In the genomic region with DNA sequence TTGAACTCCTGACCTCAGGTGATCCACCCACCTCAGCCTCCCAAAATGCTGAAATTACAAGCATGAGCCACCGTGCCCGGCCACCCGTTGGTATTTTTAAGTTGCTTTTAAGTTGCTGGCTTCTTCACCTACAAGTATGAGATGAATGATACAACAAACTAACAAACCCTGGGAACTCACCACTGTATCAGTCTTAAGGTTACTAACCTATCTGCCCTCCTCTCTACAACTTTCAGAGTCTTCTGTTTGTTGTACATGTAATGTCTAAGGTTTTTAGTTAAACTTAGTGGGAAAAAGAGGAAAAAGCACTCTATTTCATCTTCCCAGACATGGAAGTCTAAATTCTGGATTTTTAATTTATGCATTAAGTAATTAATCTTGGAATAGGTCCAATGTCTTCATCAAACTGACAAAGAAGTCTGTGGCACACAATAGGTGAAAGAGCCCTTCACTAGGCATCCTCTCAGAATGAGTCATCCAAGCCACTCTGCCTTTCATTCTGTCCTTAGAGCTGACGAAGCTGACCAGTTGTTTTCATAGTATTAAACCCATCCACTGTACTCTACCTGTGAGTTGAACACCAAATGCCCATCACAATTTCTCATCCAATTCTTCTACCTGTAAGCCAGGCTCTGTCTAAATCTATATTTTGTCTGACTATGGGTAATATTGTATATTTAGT, we compare ENCODE assay signal across 13 cellular contexts.
DNase-seq lines count a peak whose midpoint lies in the region; ATAC-seq and TF ChIP-seq lines count a peak whose summit lies in the region.
"Had no signal": no experiment of that assay in that cellular context is flagged by ENCODE, and none has a peak within 500 bp of the region (broad histone marks: within the 10 kb centered on the region; RNA-seq: fewer than 3 reads in every experiment).

No MANE protein-coding gene starts in this region.

- BruUV-seq in PC-9 (replicated peaks; lab: Mats Ljungman, UMichigan) = no TSS peak

- TF ChIP-seq CTCF in KMS-11 (conservative IDR thresholded peaks at IDR 0.05; ENCODE audit: low read depth, low read length) (no peak), PC-9 (conservative IDR thresholded peaks at IDR 0.05) (no peak), body of pancreas (IDR thresholded peaks at IDR 0.05) (no peak)

- ATAC-seq in GM21786 (IDR thresholded peaks at IDR 0.05; ENCODE audit: unreplicated experiment) (peak; percentile 89), body of pancreas (no peak)

- H3F3A ChIP-seq in PC-9 (ENCODE audit: insufficient read depth, low read depth) = no peaks in the 10 kb centered on the region

- H3K79me2 ChIP-seq in KMS-11 (ENCODE audit: insufficient read depth, low read depth) (no peaks in the 10 kb centered on the region), PC-9 (ENCODE audit: low read depth) (no peaks in the 10 kb centered on the region)

- no peak overlapping the region for H3K4me3 ChIP-seq in KMS-11 (IDR thresholded peaks at IDR 0.05; ENCODE audit: insufficient read depth, low read depth, low read length)
- no peak overlapping the region for H3K4me3 ChIP-seq in PC-9
- no peak overlapping the region for H3K4me3 ChIP-seq in body of pancreas
- H3K4me3 ChIP-seq: prostate gland had no signal

- DNase-seq in NCI-H2196 (lab: John Stamatoyannopoulos, UW; ENCODE audit: unreplicated experiment) (peak; percentile 52), NCI-H2196 treated with DMSO at 0.1 percent for 48 hours (lab: John Stamatoyannopoulos, UW; ENCODE audit: unreplicated experiment) (no peak), myocyte (ENCODE audit: low read depth) (peak; percentile 29), PC-9 (no peak), body of pancreas (no peak), putamen (ENCODE audit: low spot score) (no peak)
- DNase-seq: DMS 273 treated with DMSO at 0.1 percent for 48 hours, NCI-H2171, WERI-Rb-1 had no signal

- H2AFZ ChIP-seq in KMS-11 (ENCODE audit: low read depth) (no peak overlapping the region), PC-9 (no peak overlapping the region)

- no peak overlapping the region for H3K27ac ChIP-seq in KMS-11
- no peak overlapping the region for H3K27ac ChIP-seq in PC-9
- no peak overlapping the region for H3K27ac ChIP-seq in body of pancreas
- H3K27ac ChIP-seq: epithelial cell of prostate, prostate gland, WERI-Rb-1 had no signal

- H3K9me3 ChIP-seq in PC-9 (ENCODE audit: insufficient read depth, low read depth) (no peaks in the 10 kb centered on the region), body of pancreas (no peaks in the 10 kb centered on the region)
- H3K9me3 ChIP-seq: prostate gland had no signal

- H3K4me1 ChIP-seq in KMS-11 (ENCODE audit: low read depth, poor library complexity, severe bottlenecking) (peaks cover 28% of the 10 kb centered on the region), PC-9 (replicated peaks; ENCODE audit: insufficient read depth) (no peaks in the 10 kb centered on the region), body of pancreas (no peaks in the 10 kb centered on the region)
- H3K4me1 ChIP-seq: prostate gland had no signal

- H3K27me3 ChIP-seq in KMS-11 (ENCODE audit: insufficient read depth, low read depth) (no peaks in the 10 kb centered on the region), PC-9 (ENCODE audit: insufficient read depth, low read depth) (no peaks in the 10 kb centered on the region), body of pancreas (no peaks in the 10 kb centered on the region)

- H3K36me3 ChIP-seq in KMS-11 (ENCODE audit: insufficient read depth) = no peaks in the 10 kb centered on the region
- no peaks in the 10 kb centered on the region for H3K36me3 ChIP-seq in PC-9 (ENCODE audit: low read depth)
- H3K36me3 ChIP-seq in body of pancreas (replicated peaks in 1 of 2; ENCODE audit: insufficient read depth in 1 of 2, low read depth in 2 of 2) = no peaks in the 10 kb centered on the region
- H3K36me3 ChIP-seq: prostate gland, WERI-Rb-1 had no signal

- H3K9ac ChIP-seq in KMS-11 = no peak overlapping the region

- POLR2A ChIA-PET in PC-9 (lab: Charles Lee; ENCODE audit: unreplicated experiment) = no interaction called here

- CTCF ChIA-PET in PC-9 (lab: Charles Lee) = no interaction called here

- intact Hi-C loops in PC-9 (cut with micrococcal nuclease; ENCODE audit: unreplicated experiment) (no loop called here), body of pancreas (cut with DNase I) (no loop called here)

- 90 to 95% methylated on average over 4 of the region's 4 CpGs for WGBS in body of pancreas, 2 donors

- H3K4me2 ChIP-seq in KMS-11 (peak overlapping the region; percentile 48), PC-9 (no peak overlapping the region)

- H3K9me2 ChIP-seq in PC-9 (ENCODE audit: insufficient read depth) = no peaks in the 10 kb centered on the region

- no peak for TF ChIP-seq POLR2A in body of pancreas (IDR thresholded peaks at IDR 0.05)

- H4K20me1 ChIP-seq in KMS-11 (ENCODE audit: insufficient read depth) = no peaks in the 10 kb centered on the region
- no peaks in the 10 kb centered on the region for H4K20me1 ChIP-seq in PC-9 (ENCODE audit: insufficient read depth)

Comparison
In these comparisons a context has a peak if more than half of its experiments do, and no peak if none do; other contexts are left out.
1. DNase-seq: peak in NCI-H2196 (single experiment) and myocyte (single experiment); none in NCI-H2196 treated with DMSO at 0.1 percent for 48 hours (single experiment), PC-9 (0 of 2), body of pancreas (0 of 4) and putamen (single experiment).